In genomic region chr6:44789790-44790189, GRCh38 we compare ENCODE assay signal across 31 cellular contexts.
"Had no signal": no experiment of that assay in that cellular context is flagged by ENCODE, and none has a peak within 500 bp of the region (broad histone marks: within the 10 kb centered on the region; RNA-seq: fewer than 3 reads in every experiment).

No MANE protein-coding gene starts in this region.

- H3K36me3 ChIP-seq: left ventricle myocardium inferior, neural progenitor cell, neutrophil, ovary, stomach, thyroid gland, transverse colon, upper lobe of left lung, vagina had no signal

- DNase-seq: hypothalamus; immature natural killer cell; kidney; left colon; left ventricle myocardium inferior; mesendoderm; naive B cell; natural killer cell; nephron progenitor cell; occipital lobe; ovary; retina; right cardiac atrium; stimulated activated CD4-positive, alpha-beta T cell treated with anti-CD3 and anti-CD28 coated beads, Interleukin-12 subunit alpha, Interleukin-12 subunit beta, amount 100 ng/mL, for 4 hours; stimulated activated CD4-positive, alpha-beta T cell treated with anti-CD3 and anti-CD28 coated beads, Interleukin-15, amount 100 ng/mL, for 24 hours; stimulated activated CD4-positive, alpha-beta T cell treated with anti-CD3 and anti-CD28 coated beads, Interleukin-2, amount 100 ng/mL, for 24 hours; stimulated activated CD4-positive, alpha-beta T cell treated with anti-CD3 and anti-CD28 coated beads, Interleukin-4, amount 100 ng/mL, for 1 hour; stimulated activated naive B cell treated with anti-CD40 and anti-IgM and Interleukin-4, amounts not matched to agents 10 μg/mL and 1 μg/mL and 100 μg/mL, for 72 hours; stimulated activated naive CD8-positive, alpha-beta T cell treated with anti-CD3 and anti-CD28 coated beads, Interleukin-15, Interleukin-2, amounts not matched to agents 100 U/mL and 50 U/mL, for 24 hours; stomach; testis; thyroid gland; transverse colon; upper lobe of left lung had no signal

- H3K4me3 Mint-ChIP-seq: immature natural killer cell; mesothelial cell of epicardium; naive B cell; natural killer cell; nephron progenitor cell; neural progenitor cell; stimulated activated naive B cell treated with anti-CD40 and anti-IgM and Interleukin-4, amounts not matched to agents 10 μg/mL and 1 μg/mL and 100 μg/mL, for 72 hours had no signal

- H3K9me3 ChIP-seq: neutrophil, ovary, stomach, testis, thyroid gland, transverse colon, vagina had no signal

- H3K4me1 ChIP-seq: left ventricle myocardium inferior, stomach, testis, thyroid gland, upper lobe of left lung had no signal

- H2AFZ ChIP-seq: neural progenitor cell had no signal

- H3K27me3 ChIP-seq: neural progenitor cell, neutrophil, ovary, testis, thyroid gland, transverse colon, upper lobe of left lung, vagina had no signal

- H3K36me3 Mint-ChIP-seq: immature natural killer cell, mesothelial cell of epicardium, naive B cell, natural killer cell, neural progenitor cell had no signal

- H3K4me1 Mint-ChIP-seq: immature natural killer cell; mesothelial cell of epicardium; naive B cell; natural killer cell; stimulated activated naive B cell treated with anti-CD40 and anti-IgM and Interleukin-4, amounts not matched to agents 10 μg/mL and 1 μg/mL and 100 μg/mL, for 72 hours had no signal

- H3K4me2 ChIP-seq: neural progenitor cell, smooth muscle cell had no signal

- H3K4me3 ChIP-seq: left ventricle myocardium inferior, lung, neural progenitor cell, ovary, smooth muscle cell, stomach, testis, thyroid gland, transverse colon, upper lobe of left lung, vagina had no signal

- H3K27ac Mint-ChIP-seq: immature natural killer cell; mesothelial cell of epicardium; naive B cell; natural killer cell; progenitor cell of endocrine pancreas; stimulated activated naive B cell treated with anti-CD40 and anti-IgM and Interleukin-4, amounts not matched to agents 10 μg/mL and 1 μg/mL and 100 μg/mL, for 72 hours had no signal

- H3K9me3 Mint-ChIP-seq: immature natural killer cell, natural killer cell had no signal

- H3K27ac ChIP-seq: left ventricle myocardium inferior, neural progenitor cell, neutrophil, ovary, stomach, testis, thyroid gland, transverse colon, upper lobe of left lung, vagina had no signal
